In genomic region chr1:226912587-226913176, GRCh38 we compare ENCODE assay signal across 1 cellular context.
TF ChIP-seq lines count a peak whose summit lies in the region.

No MANE protein-coding gene starts in this region.

TF ChIP-seq in HepG2, 621 proteins besides CTCF, POLR2A, EP300 and RAD21 (continued from another document and continues in another):
- TF ChIP-seq TRIM22 (IDR thresholded peaks at IDR 0.05) (no peak), CHD2 (IDR thresholded peaks at IDR 0.05; ENCODE audit: low read depth, low read length) (no peak), HOXA3 (CRISPR knock-in tag; IDR thresholded peaks at IDR 0.05) (no peak; the same call in 1 of the 2 replicates), ATF4 (CRISPR knock-in tag; IDR thresholded peaks at IDR 0.05) (no peak), MAX (IDR thresholded peaks at IDR 0.05) (no peak), ZNF180 (CRISPR knock-in tag; IDR thresholded peaks at IDR 0.05; ENCODE audit: borderline replicate concordance, low read depth) (no peak), RXRB (CRISPR knock-in tag; IDR thresholded peaks at IDR 0.05; ENCODE audit: borderline replicate concordance) (peak; percentile 73; the same call in 1 of the 2 replicates), ZKSCAN1 (IDR thresholded peaks at IDR 0.05; ENCODE audit: low read length) (no peak), HMGXB3 (CRISPR knock-in tag; IDR thresholded peaks at IDR 0.05; ENCODE audit: borderline replicate concordance) (0 out of 2 replicates have a peak, but pooled peaks have one; percentile 40), MED8 (CRISPR knock-in tag; IDR thresholded peaks at IDR 0.05; ENCODE audit: insufficient replicate concordance) (no peak), CBFB (CRISPR knock-in tag; IDR thresholded peaks at IDR 0.05) (no peak), ZFX (CRISPR knock-in tag; IDR thresholded peaks at IDR 0.05; ENCODE audit: low read depth) (peak; percentile 37; the same call in 1 of the 2 replicates), ZNF326 (CRISPR knock-in tag; IDR thresholded peaks at IDR 0.05; ENCODE audit: borderline replicate concordance) (no peak), ZZZ3 (CRISPR knock-in tag; IDR thresholded peaks at IDR 0.05; ENCODE audit: borderline replicate concordance) (no peak), ZSCAN29 (CRISPR knock-in tag; conservative IDR thresholded peaks at IDR 0.05) (no peak), ZNF747 (CRISPR knock-in tag; IDR thresholded peaks at IDR 0.05; ENCODE audit: borderline replicate concordance) (no peak), SRY (CRISPR knock-in tag; IDR thresholded peaks at IDR 0.05) (no peak), ELF3 (CRISPR knock-in tag; IDR thresholded peaks at IDR 0.05) (peak; percentile 43; the same call in 1 of the 2 replicates), KLF6 (CRISPR knock-in tag; IDR thresholded peaks at IDR 0.05) (no peak), STAG1 (CRISPR knock-in tag; IDR thresholded peaks at IDR 0.05) (peak; percentile 99), PBX2 (CRISPR knock-in tag; IDR thresholded peaks at IDR 0.05) (no peak), KDM6A (CRISPR knock-in tag; IDR thresholded peaks at IDR 0.05; ENCODE audit: low read depth) (no peak), ZNF580 (CRISPR knock-in tag; IDR thresholded peaks at IDR 0.05; ENCODE audit: borderline replicate concordance, low read depth) (peak; percentile 59; the same call in 1 of the 2 replicates), IRF9 (CRISPR knock-in tag; IDR thresholded peaks at IDR 0.05; ENCODE audit: borderline replicate concordance) (peak; percentile 38; the same call in 1 of the 2 replicates), ADNP (CRISPR knock-in tag; IDR thresholded peaks at IDR 0.05) (no peak), ZNF691 (CRISPR knock-in tag; IDR thresholded peaks at IDR 0.05; ENCODE audit: borderline replicate concordance, low read depth) (peak; percentile 73; the same call in 1 of the 2 replicates), NONO (IDR thresholded peaks at IDR 0.05) (no peak), NONO (CRISPR knock-in tag; conservative IDR thresholded peaks at IDR 0.05) (peak; percentile 29; the same call in 1 of the 2 replicates), RARA (CRISPR knock-in tag; IDR thresholded peaks at IDR 0.05) (0 out of 2 replicates have a peak, but pooled peaks have one; percentile 26), REST (IDR thresholded peaks at IDR 0.05; ENCODE audit: borderline replicate concordance in 1 of 2, low read depth in 1 of 2, low read length in 2 of 2) (no peak), GATA4 (IDR thresholded peaks at IDR 0.05; ENCODE audit: borderline replicate concordance, low read depth) (no peak), AKAP8 (CRISPR knock-in tag; IDR thresholded peaks at IDR 0.05) (no peak), GZF1 (CRISPR knock-in tag; IDR thresholded peaks at IDR 0.05) (no peak), ZNF160 (CRISPR knock-in tag; IDR thresholded peaks at IDR 0.05) (no peak), ZBTB20 (CRISPR knock-in tag; IDR thresholded peaks at IDR 0.05; ENCODE audit: borderline replicate concordance, low read depth) (no peak), ZC3H13 (CRISPR knock-in tag; IDR thresholded peaks at IDR 0.05) (no peak), EEA1 (CRISPR knock-in tag; IDR thresholded peaks at IDR 0.05; ENCODE audit: borderline replicate concordance) (no peak), JUND (CRISPR knock-in tag; IDR thresholded peaks at IDR 0.05) (no peak), TEF (CRISPR knock-in tag; IDR thresholded peaks at IDR 0.05) (no peak), TFAP4 (IDR thresholded peaks at IDR 0.05; ENCODE audit: borderline replicate concordance, low read depth) (peak; percentile 71; the same call in 1 of the 2 replicates), ZSCAN21 (CRISPR knock-in tag; IDR thresholded peaks at IDR 0.05; ENCODE audit: borderline replicate concordance) (no peak; the same call in 1 of the 2 replicates), YEATS4 (CRISPR knock-in tag; IDR thresholded peaks at IDR 0.05; ENCODE audit: borderline replicate concordance) (no peak), ZNF275 (CRISPR knock-in tag; IDR thresholded peaks at IDR 0.05; ENCODE audit: borderline replicate concordance) (no peak), NCOR1 (IDR thresholded peaks at IDR 0.05; ENCODE audit: borderline replicate concordance, low read length) (no peak), SMYD3 (CRISPR knock-in tag; IDR thresholded peaks at IDR 0.05) (no peak), PREB (CRISPR knock-in tag; IDR thresholded peaks at IDR 0.05) (no peak), ZNF543 (CRISPR knock-in tag; IDR thresholded peaks at IDR 0.05) (no peak), BRD4 (CRISPR knock-in tag; IDR thresholded peaks at IDR 0.05) (no peak), SP2 (CRISPR knock-in tag; IDR thresholded peaks at IDR 0.05) (no peak)
